In genomic region chr15:39936187-39936586, GRCh38 we compare ENCODE assay signal across 1 cellular context.
TF ChIP-seq lines count a peak whose summit lies in the region.

No MANE protein-coding gene starts in this region.

TF ChIP-seq in HepG2, 621 proteins besides CTCF, POLR2A, EP300 and RAD21:
- TF ChIP-seq HOMEZ (CRISPR knock-in tag; IDR thresholded peaks at IDR 0.05; ENCODE audit: low read depth) = no peak
